Comparison of ENCODE assay signal across 27 cellular contexts in genomic region chr17:37050905-37051304, GRCh38.
DNase-seq lines count a peak whose midpoint lies in the region; TF ChIP-seq lines count a peak whose summit lies in the region.
"Had no signal": no experiment of that assay in that cellular context is flagged by ENCODE, and none has a peak within 500 bp of the region (broad histone marks: within the 10 kb centered on the region; RNA-seq: fewer than 3 reads in every experiment).

No MANE protein-coding gene starts in this region.

- no peak overlapping the region for H3K9ac ChIP-seq in endodermal cell (ENCODE audit: extremely low read depth, low read length, poor library complexity, severe bottlenecking)
- no peak overlapping the region for H3K9ac ChIP-seq in mesendoderm (ENCODE audit: low read length)

- no peak overlapping the region for H3K4me2 ChIP-seq in mesendoderm (ENCODE audit: low read length)

- peak overlapping the region; percentile 83 for H3K27ac Mint-ChIP-seq in endodermal cell
- no peak overlapping the region for H3K27ac Mint-ChIP-seq in type B pancreatic cell
- H3K27ac Mint-ChIP-seq: activated CD8-positive, alpha-beta T cell treated with anti-CD3 and anti-CD28 coated beads for 36 hours; activated naive CD4-positive, alpha-beta T cell treated with anti-CD3 and anti-CD28 coated beads, Interleukin-2, amount 50 U/mL, for 24 hours; effector memory CD8-positive, alpha-beta T cell had no signal

- TF ChIP-seq POLR2A in lower leg skin (IDR thresholded peaks at IDR 0.05), result no peak
- TF ChIP-seq POLR2A in vagina (IDR thresholded peaks at IDR 0.05), result no peak
- no peak for TF ChIP-seq POLR2A in prostate gland (IDR thresholded peaks at IDR 0.05)

- no peak overlapping the region for H3K4ac ChIP-seq in mesendoderm (ENCODE audit: low read depth, low read length)

- H3K79me1 ChIP-seq in mesendoderm (ENCODE audit: low read length), result no peaks in the 10 kb centered on the region

- TF ChIP-seq CTCF in endodermal cell (conservative IDR thresholded peaks at IDR 0.05) (no peak), lower leg skin (IDR thresholded peaks at IDR 0.05) (no peak), vagina (IDR thresholded peaks at IDR 0.05) (no peak), prostate gland (IDR thresholded peaks at IDR 0.05) (no peak), type B pancreatic cell (conservative IDR thresholded peaks at IDR 0.05) (no peak)

- H3K23ac ChIP-seq in mesendoderm (ENCODE audit: low read length), result no peak overlapping the region

- no peak overlapping the region for H2AK5ac ChIP-seq in mesendoderm (ENCODE audit: low read length)

- peak; percentile 21 for DNase-seq in A172 (ENCODE audit: low spot score)
- DNase-seq in NCI-H226, result peak; percentile 12
- peak; percentile 69 for DNase-seq in endodermal cell
- DNase-seq in mesendoderm, result peak; percentile 79
- no peak for DNase-seq in lower leg skin (ENCODE audit: low spot score in 2 of 2)
- DNase-seq in vagina (ENCODE audit: extremely low spot score in 2 of 2), result no peak
- DNase-seq in prostate gland (ENCODE audit: low spot score), result no peak
- DNase-seq in type B pancreatic cell (ENCODE audit: extremely low spot score, unreplicated experiment), result no peak
- DNase-seq: activated CD8-positive, alpha-beta T cell treated with anti-CD3 and anti-CD28 coated beads for 36 hours; anterior cingulate cortex; Calu3; caudate nucleus; cortex of kidney; DMS79 treated with DMSO at 0.1 percent for 48 hours; effector memory CD8-positive, alpha-beta T cell; foreskin fibroblast; H7; kidney glomerular epithelial cell; lower lobe of right lung; MV-4-11; naive thymus-derived CD8-positive, alpha-beta T cell; NCI-H1436 treated with DMSO at 0.1 percent for 48 hours; psoas muscle; SHP77 treated with DMSO at 0.1 percent for 48 hours; stimulated activated CD4-positive, alpha-beta T cell treated with anti-CD3 and anti-CD28 coated beads, Interleukin-4, amount 100 ng/mL, for 24 hours; tibial artery had no signal

- no peak overlapping the region for H4K5ac ChIP-seq in mesendoderm (ENCODE audit: low read length)

- peaks cover 36% of the 10 kb centered on the region for H3K36me3 ChIP-seq in endodermal cell (ENCODE audit: control insufficient read depth, insufficient read depth, low read length)
- H3K36me3 ChIP-seq in mesendoderm (ENCODE audit: control insufficient read depth, insufficient read depth, low read length), result peaks cover 1% of the 10 kb centered on the region
- H3K36me3 ChIP-seq in vagina, result no peaks in the 10 kb centered on the region
- no peaks in the 10 kb centered on the region for H3K36me3 ChIP-seq in prostate gland

- H3K9me3 Mint-ChIP-seq in endodermal cell, result no peaks in the 10 kb centered on the region
- H3K9me3 Mint-ChIP-seq in type B pancreatic cell, result no peaks in the 10 kb centered on the region
- H3K9me3 Mint-ChIP-seq: activated CD8-positive, alpha-beta T cell treated with anti-CD3 and anti-CD28 coated beads for 36 hours; activated naive CD4-positive, alpha-beta T cell treated with anti-CD3 and anti-CD28 coated beads, Interleukin-2, amount 50 U/mL, for 24 hours; effector memory CD8-positive, alpha-beta T cell; naive thymus-derived CD8-positive, alpha-beta T cell had no signal

- H3K56ac ChIP-seq in mesendoderm (ENCODE audit: low read length), result no peak overlapping the region

- H3K4me1 ChIP-seq in endodermal cell (ENCODE audit: control insufficient read depth, insufficient read depth, low read length) (no peaks in the 10 kb centered on the region), mesendoderm (ENCODE audit: control insufficient read depth, low read depth, low read length) (no peaks in the 10 kb centered on the region), vagina (no peaks in the 10 kb centered on the region), prostate gland (replicated peaks) (no peaks in the 10 kb centered on the region)
- H3K4me1 ChIP-seq: lower lobe of right lung, psoas muscle had no signal

- no peaks in the 10 kb centered on the region for H3K79me2 ChIP-seq in mesendoderm (ENCODE audit: control insufficient read depth, insufficient read depth, low read length)

- H2BK5ac ChIP-seq in mesendoderm (ENCODE audit: low read length), result no peak overlapping the region

- H2BK15ac ChIP-seq in mesendoderm (replicated peaks; ENCODE audit: low read depth), result no peak overlapping the region

- H3K4me3 ChIP-seq in endodermal cell (ENCODE audit: low read length) (no peak overlapping the region), mesendoderm (ENCODE audit: low read length) (no peak overlapping the region), lower leg skin (ENCODE audit: low read depth, poor library complexity, severe bottlenecking) (no peak overlapping the region), vagina (no peak overlapping the region), prostate gland (no peak overlapping the region)
- H3K4me3 ChIP-seq: lower lobe of right lung, psoas muscle, tibial artery had no signal

- intact Hi-C loops in lower leg skin (cut with DNase I; ENCODE audit: low total_unique reads) (no loop called here), vagina (cut with DNase I) (no loop called here), prostate gland (cut with DNase I) (loop anchor here (10.0 kb wide), 1 partner anchor 164 kb away; no protein-coding TSS in a partner anchor)

- H4K8ac ChIP-seq in mesendoderm (ENCODE audit: low read depth, low read length), result no peak overlapping the region

- H2BK120ac ChIP-seq in mesendoderm (ENCODE audit: low read depth, low read length), result no peak overlapping the region

- H3K27me3 Mint-ChIP-seq in endodermal cell (ENCODE audit: insufficient read depth) (no peaks in the 10 kb centered on the region), type B pancreatic cell (no peaks in the 10 kb centered on the region)
- H3K27me3 Mint-ChIP-seq: activated CD8-positive, alpha-beta T cell treated with anti-CD3 and anti-CD28 coated beads for 36 hours; activated naive CD4-positive, alpha-beta T cell treated with anti-CD3 and anti-CD28 coated beads, Interleukin-2, amount 50 U/mL, for 24 hours; effector memory CD8-positive, alpha-beta T cell; naive thymus-derived CD8-positive, alpha-beta T cell had no signal

- H3K18ac ChIP-seq in mesendoderm (ENCODE audit: low read length), result no peak overlapping the region

- 81 to 97% methylated on average over 5 of the region's 5 CpGs for WGBS in endodermal cell (ENCODE audit: insufficient coverage in 1 of 2, insufficient read length in 1 of 2), 2 experiments
- WGBS in mesendoderm (ENCODE audit: extremely low coverage, insufficient coverage, low lambda C conversion rate), result no CpG with 5 or more reads among the region's 5 CpGs
- 86 to 90% methylated on average over 5 of the region's 5 CpGs for WGBS in lower leg skin, 2 donors
- WGBS in prostate gland, result 81% methylated on average over 5 of the region's 5 CpGs

- H3K27me3 ChIP-seq in endodermal cell (ENCODE audit: control insufficient read depth, insufficient read depth, low read length, poor library complexity, severe bottlenecking) (no peaks in the 10 kb centered on the region), mesendoderm (ENCODE audit: insufficient read depth, low read length, poor library complexity) (no peaks in the 10 kb centered on the region), vagina (no peaks in the 10 kb centered on the region), prostate gland (replicated peaks; ENCODE audit: insufficient read depth) (no peaks in the 10 kb centered on the region)
- H3K27me3 ChIP-seq: tibial artery had no signal

- H3K4me1 Mint-ChIP-seq in endodermal cell, result peaks cover 12% of the 10 kb centered on the region
- H3K4me1 Mint-ChIP-seq in type B pancreatic cell (ENCODE audit: unreplicated experiment), result peaks cover 19% of the 10 kb centered on the region

- peaks cover 28% of the 10 kb centered on the region for H3K36me3 Mint-ChIP-seq in endodermal cell (ENCODE audit: low read depth)
- H3K36me3 Mint-ChIP-seq in type B pancreatic cell, result peaks cover 13% of the 10 kb centered on the region

- no peaks in the 10 kb centered on the region for H3K9me3 ChIP-seq in endodermal cell (ENCODE audit: control insufficient read depth, low read length)
- H3K9me3 ChIP-seq in vagina, result no peaks in the 10 kb centered on the region
- H3K9me3 ChIP-seq in prostate gland, result no peaks in the 10 kb centered on the region
- H3K9me3 ChIP-seq: lower lobe of right lung, psoas muscle, tibial artery had no signal

- H3K4me3 Mint-ChIP-seq in endodermal cell (no peak overlapping the region), type B pancreatic cell (no peak overlapping the region)
- H3K4me3 Mint-ChIP-seq: activated CD8-positive, alpha-beta T cell treated with anti-CD3 and anti-CD28 coated beads for 36 hours; activated naive CD4-positive, alpha-beta T cell treated with anti-CD3 and anti-CD28 coated beads, Interleukin-2, amount 50 U/mL, for 24 hours; effector memory CD8-positive, alpha-beta T cell; naive thymus-derived CD8-positive, alpha-beta T cell had no signal

- H3K27ac ChIP-seq in endodermal cell (ENCODE audit: low read depth, low read length) (no peak overlapping the region), mesendoderm (ENCODE audit: low read depth, low read length) (no peak overlapping the region), vagina (no peak overlapping the region), prostate gland (no peak overlapping the region)
- H3K27ac ChIP-seq: lower lobe of right lung, psoas muscle, tibial artery had no signal

Comparison
In these comparisons a context has a peak if more than half of its experiments do, and no peak if none do; other contexts are left out.
1. DNase-seq: peak in A172 (single experiment), NCI-H226 (single experiment), endodermal cell (single experiment) and mesendoderm (single experiment); none in lower leg skin (0 of 2), vagina (0 of 2), prostate gland (single experiment) and type B pancreatic cell (single experiment).